Comparison of ENCODE assay signal across 6 cellular contexts in genomic region chr1:153962088-153963029, GRCh38. TPM values are rescaled to one million over a fixed set of nuclear protein-coding genes. Genes with fewer than 3 reads are reported as not detected.
DNase-seq lines count a peak whose midpoint lies in the region; ATAC-seq and TF ChIP-seq lines count a peak whose summit lies in the region.

No MANE protein-coding gene starts in this region.

- H3K4me3 ChIP-seq in HL-60 (replicated peaks; ENCODE audit: insufficient read depth, low read length): peak overlapping the region; percentile 64

- ATAC-seq in sciatic nerve (no peak), HG03442 (IDR thresholded peaks at IDR 0.05; ENCODE audit: unreplicated experiment) (no peak)

- H3K27ac ChIP-seq in HL-60 (replicated peaks) (peak overlapping the region; percentile 79), adipose tissue (ENCODE audit: low read depth, low read length) (peak overlapping the region; percentile 69)

- WGBS in adipose tissue, 3 donors: 40 to 50% (median 49%) methylated on average over 16 of the region's 16 CpGs

- H3K27me3 ChIP-seq in HL-60 (ENCODE audit: insufficient read depth, poor library complexity, severe bottlenecking): no peaks in the 10 kb centered on the region

- no peak for TF ChIP-seq CTCF in HL-60 (IDR thresholded peaks at IDR 0.05; ENCODE audit: insufficient read depth, low read length)

- intact Hi-C loops in sciatic nerve (cut with DNase I): no loop called here

- DNase-seq in HL-60 (ENCODE audit: low read depth in 1 of 2, low spot score in 1 of 2): peak; percentile 44 to 65
- peak; percentile 66 for DNase-seq in mucosa of gallbladder (ENCODE audit: low spot score)
- DNase-seq in sciatic nerve (ENCODE audit: low spot score): no peak
- no peak for DNase-seq in ecto neural progenitor cell (ENCODE audit: low spot score)

RNA-seq across cellular contexts. Expression of gene SLC39A1, which starts 1.0 kb away (rescaled TPM):
- 10 to 100 TPM; 44.4 to 95.8 (median 58.5) TPM for polyA plus RNA-seq in adipose tissue
- 119 TPM for total RNA-seq in mucosa of gallbladder
- 73.9 TPM for total RNA-seq in sciatic nerve

RNA-seq across cellular contexts. Expression of gene CRTC2, which starts 3.9 kb away (rescaled TPM):
- 10 to 100 TPM; 15.4 to 38.1 (median 24.2) TPM for polyA plus RNA-seq in adipose tissue
- 60.6 TPM for total RNA-seq in mucosa of gallbladder
- total RNA-seq in sciatic nerve: 58.1 TPM

RNA-seq across cellular contexts. Expression of gene CREB3L4, which starts 5.3 kb away (rescaled TPM):
- 10 to 100 TPM; 10.7 to 12.3 (median 12.1) TPM for polyA plus RNA-seq in adipose tissue
- total RNA-seq in mucosa of gallbladder (18.5 TPM), sciatic nerve (11.8 TPM)

RNA-seq across cellular contexts. Expression of gene JTB, which starts 15.1 kb away (rescaled TPM):
- polyA plus RNA-seq in adipose tissue: 100 to 1,000 TPM; 159 to 196 (median 178) TPM
- total RNA-seq in mucosa of gallbladder: 144 TPM
- 72.8 TPM for total RNA-seq in sciatic nerve

RNA-seq across cellular contexts. Expression of gene DENND4B, which starts 15.8 kb away (rescaled TPM):
- 10 to 100 TPM; 17.2 to 40.2 (median 37.1) TPM for polyA plus RNA-seq in adipose tissue
- total RNA-seq in mucosa of gallbladder (65.2 TPM), sciatic nerve (78.9 TPM)

Comparison
In these comparisons a context has a peak if more than half of its experiments do, and no peak if none do; other contexts are left out.
1. DNase-seq: peak in HL-60 (2 of 2) and mucosa of gallbladder (single experiment); none in sciatic nerve (single experiment) and ecto neural progenitor cell (single experiment).